In genomic region chr2:106868199-106868598, GRCh38 we compare ENCODE assay signal across 15 cellular contexts. TPM values are rescaled to one million over a fixed set of nuclear protein-coding genes. Genes with fewer than 3 reads are reported as not detected.
DNase-seq lines count a peak whose midpoint lies in the region; ATAC-seq, FAIRE-seq and TF ChIP-seq lines count a peak whose summit lies in the region.
"Had no signal": no experiment of that assay in that cellular context is flagged by ENCODE, and none has a peak within 500 bp of the region (broad histone marks: within the 10 kb centered on the region; RNA-seq: fewer than 3 reads in every experiment).

No MANE protein-coding gene starts in this region.

- H3K4me2 ChIP-seq in astrocyte (ENCODE audit: low read length) = peak overlapping the region; percentile 41

- peaks cover 34% of the 10 kb centered on the region for H3K79me2 ChIP-seq in astrocyte (ENCODE audit: insufficient read depth, low read length)

- H3K27ac ChIP-seq in C4-2B = no peak overlapping the region
- H3K27ac ChIP-seq in astrocyte (ENCODE audit: low read depth, low read length) = no peak overlapping the region
- H3K27ac ChIP-seq: sigmoid colon, upper lobe of left lung had no signal

- peaks cover 39% of the 10 kb centered on the region for H3K4me1 Mint-ChIP-seq in astrocyte (ENCODE audit: low read depth, unreplicated experiment)
- H3K4me1 Mint-ChIP-seq: CD14-positive monocyte had no signal

- peaks cover 10% of the 10 kb centered on the region for H4K20me1 ChIP-seq in astrocyte (ENCODE audit: insufficient read depth, low read length)

- no peaks in the 10 kb centered on the region for H3K36me3 ChIP-seq in astrocyte (ENCODE audit: insufficient read depth, low read length)
- H3K36me3 ChIP-seq: MG63, sigmoid colon, upper lobe of left lung had no signal

- no peak overlapping the region for H3K4me3 Mint-ChIP-seq in astrocyte (ENCODE audit: unreplicated experiment)
- H3K4me3 Mint-ChIP-seq: CD14-positive monocyte had no signal

- no peaks in the 10 kb centered on the region for H3K36me3 Mint-ChIP-seq in astrocyte (ENCODE audit: low read depth, unreplicated experiment)
- H3K36me3 Mint-ChIP-seq: CD14-positive monocyte had no signal

- H3K27me3 ChIP-seq in astrocyte (ENCODE audit: insufficient read depth, low read length) = no peaks in the 10 kb centered on the region
- H3K27me3 ChIP-seq: MG63, sigmoid colon, upper lobe of left lung had no signal

- no peaks in the 10 kb centered on the region for H3K9me3 Mint-ChIP-seq in astrocyte (ENCODE audit: unreplicated experiment)

- H3K4me1 ChIP-seq in astrocyte (ENCODE audit: insufficient read depth, low read length) = no peaks in the 10 kb centered on the region

- no peak overlapping the region for H3K27ac Mint-ChIP-seq in astrocyte (ENCODE audit: unreplicated experiment)
- H3K27ac Mint-ChIP-seq: CD14-positive monocyte had no signal

- H3K4me3 ChIP-seq in astrocyte (ENCODE audit: insufficient read depth, low read depth, low read length) (no peak overlapping the region), foreskin fibroblast (ENCODE audit: low read depth in 1 of 2, low read length in 2 of 2) (no peak overlapping the region)
- H3K4me3 ChIP-seq: MG63, sigmoid colon, upper lobe of left lung had no signal

- H3K9ac ChIP-seq in astrocyte (ENCODE audit: low read length) = no peak overlapping the region

- H3K9me3 ChIP-seq in astrocyte (ENCODE audit: insufficient read depth, low read depth, low read length) = no peaks in the 10 kb centered on the region
- H3K9me3 ChIP-seq: MG63, sigmoid colon, upper lobe of left lung had no signal

- TF ChIP-seq CTCF in C4-2B (conservative IDR thresholded peaks at IDR 0.05) (peak; percentile 79), astrocyte (IDR thresholded peaks at IDR 0.05; ENCODE audit: insufficient read depth, low read depth, low read length) (no peak), foreskin fibroblast (IDR thresholded peaks at IDR 0.05; ENCODE audit: low read depth, low read length) (no peak)

- no peak overlapping the region for H2AFZ ChIP-seq in astrocyte (ENCODE audit: low read depth, low read length)

- no peak for FAIRE-seq in astrocyte (lab: Jason Lieb, UNC)

- no peaks in the 10 kb centered on the region for H3K27me3 Mint-ChIP-seq in astrocyte (ENCODE audit: low read depth, unreplicated experiment)

- ATAC-seq in GM21390 (IDR thresholded peaks at IDR 0.05; ENCODE audit: unreplicated experiment) = no peak

- DNase-seq in HT-29 (ENCODE audit: low spot score) = peak; percentile 7
- DNase-seq in astrocyte (ENCODE audit: low read depth) = no peak
- peak; percentile 36 for DNase-seq in medulla oblongata (ENCODE audit: extremely low spot score)
- DNase-seq in foreskin fibroblast = no peak
- no peak for DNase-seq in activated naive CD4-positive, alpha-beta T cell treated with anti-CD3 and anti-CD28 coated beads, Interleukin-2, amount 50 U/mL, for 16 hours
- DNase-seq in DMS79 treated with DMSO at 0.1 percent for 48 hours (lab: John Stamatoyannopoulos, UW) = no peak
- DNase-seq: activated CD4-positive, alpha-beta T cell treated with anti-CD3 and anti-CD28 coated beads, Interleukin-2, amount 50 U/mL, for 4 hours; activated naive CD4-positive, alpha-beta T cell; hippocampal formation; MG63; sigmoid colon; upper lobe of left lung had no signal

RNA-seq across cellular contexts. Expression of gene ST6GAL2, which starts 17.8 kb away (rescaled TPM):
- total RNA-seq in HT-29 (2014; rRNA removed; shearing (Covaris generic)) = not detected in 2 replicates
- total RNA-seq in astrocyte = 59.8 and 120 TPM in 2 replicates

Comparison
In these comparisons a context has a peak if more than half of its experiments do, and no peak if none do; other contexts are left out.
1. DNase-seq: peak in HT-29 (single experiment) and medulla oblongata (single experiment); none in astrocyte (single experiment), foreskin fibroblast (0 of 2), activated naive CD4-positive, alpha-beta T cell treated with anti-CD3 and anti-CD28 coated beads, Interleukin-2, amount 50 U/mL, for 16 hours (single experiment) and DMS79 treated with DMSO at 0.1 percent for 48 hours (single experiment).
2. RNA of gene ST6GAL2, which starts 17.8 kb away (total RNA-seq): 59.8 to 120 TPM in astrocyte; not detected in HT-29; every median in the first group is over 10 times any median in the second.